8 cellular contexts compared by ENCODE assay signal in the genomic region with DNA sequence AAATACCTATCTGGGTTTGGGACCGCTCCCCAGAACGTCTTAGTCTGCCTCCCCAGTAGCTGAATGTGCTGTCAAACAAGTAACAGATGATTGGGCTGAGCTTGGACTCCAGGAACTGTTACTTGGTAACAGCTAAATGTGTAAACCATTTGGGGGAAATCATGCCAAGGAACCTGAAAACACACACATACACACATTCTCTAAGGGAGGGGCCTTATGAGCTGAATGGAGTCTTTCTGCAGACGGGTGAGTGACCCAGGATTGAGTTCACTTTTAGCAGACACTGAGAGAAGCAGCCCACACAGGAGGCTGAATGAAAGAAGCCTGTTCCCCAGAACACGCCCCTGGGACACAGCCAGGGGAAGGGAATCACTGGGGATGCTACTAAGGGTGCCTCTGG. TPM values are rescaled to one million over a fixed set of nuclear protein-coding genes. Genes with fewer than 3 reads are reported as not detected.
DNase-seq lines count a peak whose midpoint lies in the region; ATAC-seq and TF ChIP-seq lines count a peak whose summit lies in the region.

No MANE protein-coding gene starts in this region.

- H3K9me3 ChIP-seq in CD4-positive, CD25-positive, alpha-beta regulatory T cell (ENCODE audit: control insufficient read depth in 2 of 2, low read length in 2 of 2): no peaks in the 10 kb centered on the region
- H3K9me3 ChIP-seq in muscle layer of duodenum (ENCODE audit: control insufficient read depth in 1 of 2, low read length in 2 of 2): no peaks in the 10 kb centered on the region

- peak overlapping the region; percentile 66 for H3K4me3 ChIP-seq in CD4-positive, CD25-positive, alpha-beta regulatory T cell (ENCODE audit: low read depth, low read length)
- peak overlapping the region; percentile 84 to 92 for H3K4me3 ChIP-seq in muscle layer of duodenum (ENCODE audit: low read depth in 1 of 2, low read length in 2 of 2)

- no peak for ATAC-seq in CD4-positive, CD25-positive, alpha-beta regulatory T cell (ENCODE audit: low read depth in 2 of 2)
- ATAC-seq in GM21825 (IDR thresholded peaks at IDR 0.05; ENCODE audit: unreplicated experiment): no peak

- H3K9me3 Mint-ChIP-seq in CD4-positive, CD25-positive, alpha-beta regulatory T cell: no peaks in the 10 kb centered on the region
- H3K9me3 Mint-ChIP-seq in chondrocyte (ENCODE audit: low read depth): no peaks in the 10 kb centered on the region

- H3K4me1 Mint-ChIP-seq in CD4-positive, CD25-positive, alpha-beta regulatory T cell: peaks cover 18 to 47% (median 30%) of the 10 kb centered on the region in 4 donors
- H3K4me1 Mint-ChIP-seq in chondrocyte (ENCODE audit: low read depth): peaks cover 54% of the 10 kb centered on the region

- H3K27ac Mint-ChIP-seq in CD4-positive, CD25-positive, alpha-beta regulatory T cell: peak overlapping the region; percentile 43 to 79 (median 66)
- H3K27ac Mint-ChIP-seq in chondrocyte (ENCODE audit: unreplicated experiment): peak overlapping the region; percentile 77

- H3K4me3 Mint-ChIP-seq in CD4-positive, CD25-positive, alpha-beta regulatory T cell: peak overlapping the region; percentile 90 to 97 (median 96)
- peak overlapping the region; percentile 89 for H3K4me3 Mint-ChIP-seq in chondrocyte (ENCODE audit: unreplicated experiment)

- peaks cover 15% of the 10 kb centered on the region for H3K36me3 ChIP-seq in CD4-positive, CD25-positive, alpha-beta regulatory T cell (ENCODE audit: control insufficient read depth, insufficient read depth, low read length)
- H3K36me3 ChIP-seq in muscle layer of duodenum (ENCODE audit: control insufficient read depth in 1 of 2, insufficient read depth in 2 of 2, low read length in 2 of 2): peaks cover 14 to 15% of the 10 kb centered on the region in 2 donors

- peaks cover 39% of the 10 kb centered on the region for H3K4me1 ChIP-seq in CD4-positive, CD25-positive, alpha-beta regulatory T cell (ENCODE audit: control insufficient read depth, insufficient read depth, low read length, poor library complexity, severe bottlenecking)
- H3K4me1 ChIP-seq in muscle layer of duodenum (ENCODE audit: control insufficient read depth in 1 of 2, insufficient read depth in 2 of 2, low read length in 2 of 2): peaks cover 11 to 23% of the 10 kb centered on the region in 2 donors

- H3K27me3 ChIP-seq in CD4-positive, CD25-positive, alpha-beta regulatory T cell (ENCODE audit: control insufficient read depth, insufficient read depth, low read length): no peaks in the 10 kb centered on the region
- no peaks in the 10 kb centered on the region for H3K27me3 ChIP-seq in muscle layer of duodenum (ENCODE audit: low read depth, low read length)

- no peak overlapping the region for H3K27ac ChIP-seq in CD4-positive, CD25-positive, alpha-beta regulatory T cell (ENCODE audit: insufficient read depth, low read length, poor library complexity, severe bottlenecking)
- peak overlapping the region; percentile 84 for H3K27ac ChIP-seq in muscle layer of duodenum (ENCODE audit: low read length)

- DNase-seq in CD4-positive, CD25-positive, alpha-beta regulatory T cell: no peak
- DNase-seq in M059J (ENCODE audit: low read depth) (peak; percentile 53), chondrocyte (ENCODE audit: low spot score) (no peak), mesenteric fat pad (ENCODE audit: low spot score) (no peak), NCI-H82 treated with DMSO at 0.1 percent for 48 hours (lab: John Stamatoyannopoulos, UW; ENCODE audit: unreplicated experiment) (no peak)
- DNase-seq in stimulated activated naive CD4-positive, alpha-beta T cell treated with Interleukin-2 at 50 U/mL for 16 hours (lab: John Stamatoyannopoulos, UW): no peak

- H3K36me3 Mint-ChIP-seq in CD4-positive, CD25-positive, alpha-beta regulatory T cell: peaks cover 11% of the 10 kb centered on the region
- H3K36me3 Mint-ChIP-seq in chondrocyte (ENCODE audit: low read depth): peaks cover 17% of the 10 kb centered on the region

- no peak for TF ChIP-seq CTCF in chondrocyte (IDR thresholded peaks at IDR 0.05)

- H3K27me3 Mint-ChIP-seq in CD4-positive, CD25-positive, alpha-beta regulatory T cell: no peaks in the 10 kb centered on the region
- H3K27me3 Mint-ChIP-seq in chondrocyte (ENCODE audit: low read depth): no peaks in the 10 kb centered on the region

RNA-seq across cellular contexts. Expression of gene ACLY, which starts 1.6 kb away (rescaled TPM):
- 76.3 TPM for total RNA-seq in CD4-positive, CD25-positive, alpha-beta regulatory T cell
- polyA plus RNA-seq in CD4-positive, CD25-positive, alpha-beta regulatory T cell: 10 to 100 TPM; 50.3 to 56.8 (median 55.6) TPM
- 103 and 151 TPM in 2 replicates for total RNA-seq in M059J (2014; rRNA removed; shearing (Covaris generic))
- 181 to 189 TPM (median 187 TPM) in 3 replicates for total RNA-seq in chondrocyte
- total RNA-seq in mesenteric fat pad: 140 TPM

RNA-seq across cellular contexts. Expression of gene ODAD4, which starts 13.2 kb away (rescaled TPM):
- not detected for total RNA-seq in CD4-positive, CD25-positive, alpha-beta regulatory T cell
- under 1 TPM in 3 of 4 donors, not detected in 1; 0.14 to 0.28 (median 0.15) TPM for polyA plus RNA-seq in CD4-positive, CD25-positive, alpha-beta regulatory T cell
- total RNA-seq in M059J (2014; rRNA removed; shearing (Covaris generic)): 0.27 and 1.7 TPM in 2 replicates
- 0.70 to 0.99 TPM (median 0.77 TPM) in 3 replicates for total RNA-seq in chondrocyte
- total RNA-seq in mesenteric fat pad: 0.48 TPM

RNA-seq across cellular contexts. Expression of gene CNP, which starts 49.4 kb away (rescaled TPM):
- 27.7 TPM for total RNA-seq in CD4-positive, CD25-positive, alpha-beta regulatory T cell
- polyA plus RNA-seq in CD4-positive, CD25-positive, alpha-beta regulatory T cell: 10 to 100 TPM; 26.9 to 44.3 (median 34.1) TPM
- 65.8 and 108 TPM in 2 replicates for total RNA-seq in M059J (2014; rRNA removed; shearing (Covaris generic))
- total RNA-seq in chondrocyte: 78.3 to 86.0 TPM (median 79.4 TPM) in 3 replicates
- 84.0 TPM for total RNA-seq in mesenteric fat pad

RNA-seq across cellular contexts. Expression of gene KLHL11, which starts 52.0 kb away (rescaled TPM):
- total RNA-seq in CD4-positive, CD25-positive, alpha-beta regulatory T cell: 21.7 TPM
- polyA plus RNA-seq in CD4-positive, CD25-positive, alpha-beta regulatory T cell: 10 to 100 TPM in 1 of 4 donors, 1 to 10 TPM in 3; 5.4 to 11.5 (median 6.7) TPM
- total RNA-seq in M059J (2014; rRNA removed; shearing (Covaris generic)): 12.1 and 17.1 TPM in 2 replicates
- total RNA-seq in chondrocyte: 12.9 to 15.3 TPM (median 14.6 TPM) in 3 replicates
- total RNA-seq in mesenteric fat pad: 10.8 TPM
